1 cellular context compared by ENCODE assay signal in the genomic region with DNA sequence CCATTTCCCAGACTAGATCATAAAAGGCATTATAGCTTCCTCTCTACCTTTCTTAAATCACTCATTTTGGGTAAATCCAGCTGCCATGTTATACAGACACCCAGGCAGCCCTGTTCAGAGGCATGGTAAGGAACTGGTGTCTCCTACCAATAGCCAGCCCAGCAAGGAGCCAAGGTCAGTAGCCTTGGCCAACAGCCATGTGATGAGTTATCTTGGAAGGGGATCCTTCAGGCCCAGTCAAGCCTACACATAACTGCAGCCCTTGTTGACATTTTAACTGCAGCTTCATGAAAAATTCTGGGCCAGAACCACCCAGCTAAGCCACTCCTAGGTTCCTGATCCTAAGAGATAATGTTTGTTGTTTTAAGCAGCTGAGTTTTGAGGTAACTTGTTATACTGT.
A peak's percentile ranks its signal among the peaks of the same experiment; 100 is the strongest.
TF ChIP-seq lines count a peak whose summit lies in the region.

No MANE protein-coding gene starts in this region.

TF ChIP-seq in K562, 482 proteins besides CTCF, POLR2A, EP300 and RAD21 (continued from another document and continues in another):
- TF ChIP-seq, protein P1, sequence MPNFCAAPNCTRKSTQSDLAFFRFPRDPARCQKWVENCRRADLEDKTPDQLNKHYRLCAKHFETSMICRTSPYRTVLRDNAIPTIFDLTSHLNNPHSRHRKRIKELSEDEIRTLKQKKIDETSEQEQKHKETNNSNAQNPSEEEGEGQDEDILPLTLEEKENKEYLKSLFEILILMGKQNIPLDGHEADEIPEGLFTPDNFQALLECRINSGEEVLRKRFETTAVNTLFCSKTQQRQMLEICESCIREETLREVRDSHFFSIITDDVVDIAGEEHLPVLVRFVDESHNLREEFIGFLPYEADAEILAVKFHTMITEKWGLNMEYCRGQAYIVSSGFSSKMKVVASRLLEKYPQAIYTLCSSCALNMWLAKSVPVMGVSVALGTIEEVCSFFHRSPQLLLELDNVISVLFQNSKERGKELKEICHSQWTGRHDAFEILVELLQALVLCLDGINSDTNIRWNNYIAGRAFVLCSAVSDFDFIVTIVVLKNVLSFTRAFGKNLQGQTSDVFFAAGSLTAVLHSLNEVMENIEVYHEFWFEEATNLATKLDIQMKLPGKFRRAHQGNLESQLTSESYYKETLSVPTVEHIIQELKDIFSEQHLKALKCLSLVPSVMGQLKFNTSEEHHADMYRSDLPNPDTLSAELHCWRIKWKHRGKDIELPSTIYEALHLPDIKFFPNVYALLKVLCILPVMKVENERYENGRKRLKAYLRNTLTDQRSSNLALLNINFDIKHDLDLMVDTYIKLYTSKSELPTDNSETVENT (CRISPR knock-in tag; IDR thresholded peaks at IDR 0.05), result no peak
- TF ChIP-seq DDX20 (tag; IDR thresholded peaks at IDR 0.05; ENCODE audit: low read depth) (no peak), ETV1 (tag; conservative IDR thresholded peaks at IDR 0.05; ENCODE audit: low read depth) (no peak), NFE2 (IDR thresholded peaks at IDR 0.05; ENCODE audit: low read depth) (no peak), SAFB (IDR thresholded peaks at IDR 0.05; ENCODE audit: borderline replicate concordance, low read depth, low read length) (no peak), ZNF79 (CRISPR knock-in tag; IDR thresholded peaks at IDR 0.05; ENCODE audit: low read depth) (no peak), FOXA1 (IDR thresholded peaks at IDR 0.05; ENCODE audit: borderline replicate concordance) (no peak), ELF2 (CRISPR knock-in tag; IDR thresholded peaks at IDR 0.05) (no peak), CREB1 (IDR thresholded peaks at IDR 0.05) (no peak), CREB1 (CRISPR knock-in tag; IDR thresholded peaks at IDR 0.05) (no peak), KAT7 (CRISPR knock-in tag; IDR thresholded peaks at IDR 0.05; ENCODE audit: borderline replicate concordance) (no peak), YY1 (IDR thresholded peaks at IDR 0.05; ENCODE audit: borderline replicate concordance in 1 of 3, control insufficient read depth in 1 of 3, extremely low read depth in 1 of 3, insufficient read depth in 3 of 3, insufficient read length in 1 of 3, insufficient replicate concordance in 2 of 3, low read depth in 1 of 3, low read length in 2 of 3) (peak in 1 of 3 experiments; percentile 27), ZNF175 (CRISPR knock-in tag; IDR thresholded peaks at IDR 0.05; ENCODE audit: low read depth) (no peak), ZNF764 (CRISPR knock-in tag; IDR thresholded peaks at IDR 0.05; ENCODE audit: low read depth) (no peak), HNRNPUL1 (IDR thresholded peaks at IDR 0.05; ENCODE audit: low read length) (no peak), CBFA2T3 (IDR thresholded peaks at IDR 0.05) (peak; percentile 49; the same call in 1 of the 2 replicates), RHOXF2B (CRISPR knock-in tag; conservative IDR thresholded peaks at IDR 0.05) (no peak), SRSF3 (IDR thresholded peaks at IDR 0.05; ENCODE audit: insufficient read depth, low read length) (no peak), BRF1 (IDR thresholded peaks at IDR 0.05; ENCODE audit: borderline replicate concordance, extremely low read depth, insufficient read length) (no peak), STAG1 (CRISPR knock-in tag; IDR thresholded peaks at IDR 0.05; ENCODE audit: borderline replicate concordance) (no peak), MTF1 (CRISPR knock-in tag; IDR thresholded peaks at IDR 0.05; ENCODE audit: borderline replicate concordance) (no peak), GATAD2B (IDR thresholded peaks at IDR 0.05; ENCODE audit: borderline replicate concordance) (0 out of 2 replicates have a peak, but pooled peaks have one; percentile 39), POLR2AphosphoS5 (IDR thresholded peaks at IDR 0.05; ENCODE audit: control insufficient read depth, insufficient read depth, low read depth, low read length) (no peak), KLF1 (tag; IDR thresholded peaks at IDR 0.05) (no peak), ZNF232 (CRISPR knock-in tag; IDR thresholded peaks at IDR 0.05) (no peak), TFAM (CRISPR knock-in tag; conservative IDR thresholded peaks at IDR 0.05) (no peak), NFRKB (IDR thresholded peaks at IDR 0.05; ENCODE audit: low read depth) (no peak), MAFF (IDR thresholded peaks at IDR 0.05; ENCODE audit: low read length) (no peak)
- TF ChIP-seq, protein P2, sequence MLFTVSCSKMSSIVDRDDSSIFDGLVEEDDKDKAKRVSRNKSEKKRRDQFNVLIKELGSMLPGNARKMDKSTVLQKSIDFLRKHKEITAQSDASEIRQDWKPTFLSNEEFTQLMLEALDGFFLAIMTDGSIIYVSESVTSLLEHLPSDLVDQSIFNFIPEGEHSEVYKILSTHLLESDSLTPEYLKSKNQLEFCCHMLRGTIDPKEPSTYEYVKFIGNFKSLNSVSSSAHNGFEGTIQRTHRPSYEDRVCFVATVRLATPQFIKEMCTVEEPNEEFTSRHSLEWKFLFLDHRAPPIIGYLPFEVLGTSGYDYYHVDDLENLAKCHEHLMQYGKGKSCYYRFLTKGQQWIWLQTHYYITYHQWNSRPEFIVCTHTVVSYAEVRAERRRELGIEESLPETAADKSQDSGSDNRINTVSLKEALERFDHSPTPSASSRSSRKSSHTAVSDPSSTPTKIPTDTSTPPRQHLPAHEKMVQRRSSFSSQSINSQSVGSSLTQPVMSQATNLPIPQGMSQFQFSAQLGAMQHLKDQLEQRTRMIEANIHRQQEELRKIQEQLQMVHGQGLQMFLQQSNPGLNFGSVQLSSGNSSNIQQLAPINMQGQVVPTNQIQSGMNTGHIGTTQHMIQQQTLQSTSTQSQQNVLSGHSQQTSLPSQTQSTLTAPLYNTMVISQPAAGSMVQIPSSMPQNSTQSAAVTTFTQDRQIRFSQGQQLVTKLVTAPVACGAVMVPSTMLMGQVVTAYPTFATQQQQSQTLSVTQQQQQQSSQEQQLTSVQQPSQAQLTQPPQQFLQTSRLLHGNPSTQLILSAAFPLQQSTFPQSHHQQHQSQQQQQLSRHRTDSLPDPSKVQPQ (CRISPR knock-in tag; IDR thresholded peaks at IDR 0.05; ENCODE audit: borderline replicate concordance), result no peak
- TF ChIP-seq, protein P3, sequence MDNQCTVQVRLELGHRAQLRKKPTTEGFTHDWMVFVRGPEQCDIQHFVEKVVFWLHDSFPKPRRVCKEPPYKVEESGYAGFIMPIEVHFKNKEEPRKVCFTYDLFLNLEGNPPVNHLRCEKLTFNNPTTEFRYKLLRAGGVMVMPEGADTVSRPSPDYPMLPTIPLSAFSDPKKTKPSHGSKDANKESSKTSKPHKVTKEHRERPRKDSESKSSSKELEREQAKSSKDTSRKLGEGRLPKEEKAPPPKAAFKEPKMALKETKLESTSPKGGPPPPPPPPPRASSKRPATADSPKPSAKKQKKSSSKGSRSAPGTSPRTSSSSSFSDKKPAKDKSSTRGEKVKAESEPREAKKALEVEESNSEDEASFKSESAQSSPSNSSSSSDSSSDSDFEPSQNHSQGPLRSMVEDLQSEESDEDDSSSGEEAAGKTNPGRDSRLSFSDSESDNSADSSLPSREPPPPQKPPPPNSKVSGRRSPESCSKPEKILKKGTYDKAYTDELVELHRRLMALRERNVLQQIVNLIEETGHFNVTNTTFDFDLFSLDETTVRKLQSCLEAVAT (IDR thresholded peaks at IDR 0.05), result no peak
- TF ChIP-seq, protein P4, sequence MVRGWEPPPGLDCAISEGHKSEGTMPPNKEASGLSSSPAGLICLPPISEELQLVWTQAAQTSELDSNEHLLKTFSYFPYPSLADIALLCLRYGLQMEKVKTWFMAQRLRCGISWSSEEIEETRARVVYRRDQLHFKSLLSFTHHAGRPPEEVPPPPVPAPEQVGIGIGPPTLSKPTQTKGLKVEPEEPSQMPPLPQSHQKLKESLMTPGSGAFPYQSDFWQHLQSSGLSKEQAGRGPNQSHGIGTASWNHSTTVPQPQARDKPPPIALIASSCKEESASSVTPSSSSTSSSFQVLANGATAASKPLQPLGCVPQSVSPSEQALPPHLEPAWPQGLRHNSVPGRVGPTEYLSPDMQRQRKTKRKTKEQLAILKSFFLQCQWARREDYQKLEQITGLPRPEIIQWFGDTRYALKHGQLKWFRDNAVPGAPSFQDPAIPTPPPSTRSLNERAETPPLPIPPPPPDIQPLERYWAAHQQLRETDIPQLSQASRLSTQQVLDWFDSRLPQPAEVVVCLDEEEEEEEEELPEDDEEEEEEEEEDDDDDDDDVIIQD (CRISPR knock-in tag; IDR thresholded peaks at IDR 0.05), result no peak
- TF ChIP-seq, protein P5, sequence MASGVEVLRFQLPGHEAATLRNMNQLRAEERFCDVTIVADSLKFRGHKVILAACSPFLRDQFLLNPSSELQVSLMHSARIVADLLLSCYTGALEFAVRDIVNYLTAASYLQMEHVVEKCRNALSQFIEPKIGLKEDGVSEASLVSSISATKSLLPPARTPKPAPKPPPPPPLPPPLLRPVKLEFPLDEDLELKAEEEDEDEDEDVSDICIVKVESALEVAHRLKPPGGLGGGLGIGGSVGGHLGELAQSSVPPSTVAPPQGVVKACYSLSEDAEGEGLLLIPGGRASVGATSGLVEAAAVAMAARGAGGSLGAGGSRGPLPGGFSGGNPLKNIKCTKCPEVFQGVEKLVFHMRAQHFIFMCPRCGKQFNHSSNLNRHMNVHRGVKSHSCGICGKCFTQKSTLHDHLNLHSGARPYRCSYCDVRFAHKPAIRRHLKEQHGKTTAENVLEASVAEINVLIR (CRISPR knock-in tag; IDR thresholded peaks at IDR 0.05), result no peak
- TF ChIP-seq, protein P6, sequence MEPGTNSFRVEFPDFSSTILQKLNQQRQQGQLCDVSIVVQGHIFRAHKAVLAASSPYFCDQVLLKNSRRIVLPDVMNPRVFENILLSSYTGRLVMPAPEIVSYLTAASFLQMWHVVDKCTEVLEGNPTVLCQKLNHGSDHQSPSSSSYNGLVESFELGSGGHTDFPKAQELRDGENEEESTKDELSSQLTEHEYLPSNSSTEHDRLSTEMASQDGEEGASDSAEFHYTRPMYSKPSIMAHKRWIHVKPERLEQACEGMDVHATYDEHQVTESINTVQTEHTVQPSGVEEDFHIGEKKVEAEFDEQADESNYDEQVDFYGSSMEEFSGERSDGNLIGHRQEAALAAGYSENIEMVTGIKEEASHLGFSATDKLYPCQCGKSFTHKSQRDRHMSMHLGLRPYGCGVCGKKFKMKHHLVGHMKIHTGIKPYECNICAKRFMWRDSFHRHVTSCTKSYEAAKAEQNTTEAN (CRISPR knock-in tag; IDR thresholded peaks at IDR 0.05), result no peak
- TF ChIP-seq, protein P7, sequence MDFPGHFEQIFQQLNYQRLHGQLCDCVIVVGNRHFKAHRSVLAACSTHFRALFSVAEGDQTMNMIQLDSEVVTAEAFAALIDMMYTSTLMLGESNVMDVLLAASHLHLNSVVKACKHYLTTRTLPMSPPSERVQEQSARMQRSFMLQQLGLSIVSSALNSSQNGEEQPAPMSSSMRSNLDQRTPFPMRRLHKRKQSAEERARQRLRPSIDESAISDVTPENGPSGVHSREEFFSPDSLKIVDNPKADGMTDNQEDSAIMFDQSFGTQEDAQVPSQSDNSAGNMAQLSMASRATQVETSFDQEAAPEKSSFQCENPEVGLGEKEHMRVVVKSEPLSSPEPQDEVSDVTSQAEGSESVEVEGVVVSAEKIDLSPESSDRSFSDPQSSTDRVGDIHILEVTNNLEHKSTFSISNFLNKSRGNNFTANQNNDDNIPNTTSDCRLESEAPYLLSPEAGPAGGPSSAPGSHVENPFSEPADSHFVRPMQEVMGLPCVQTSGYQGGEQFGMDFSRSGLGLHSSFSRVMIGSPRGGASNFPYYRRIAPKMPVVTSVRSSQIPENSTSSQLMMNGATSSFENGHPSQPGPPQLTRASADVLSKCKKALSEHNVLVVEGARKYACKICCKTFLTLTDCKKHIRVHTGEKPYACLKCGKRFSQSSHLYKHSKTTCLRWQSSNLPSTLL (IDR thresholded peaks at IDR 0.05), result no peak
- TF ChIP-seq, protein P8, sequence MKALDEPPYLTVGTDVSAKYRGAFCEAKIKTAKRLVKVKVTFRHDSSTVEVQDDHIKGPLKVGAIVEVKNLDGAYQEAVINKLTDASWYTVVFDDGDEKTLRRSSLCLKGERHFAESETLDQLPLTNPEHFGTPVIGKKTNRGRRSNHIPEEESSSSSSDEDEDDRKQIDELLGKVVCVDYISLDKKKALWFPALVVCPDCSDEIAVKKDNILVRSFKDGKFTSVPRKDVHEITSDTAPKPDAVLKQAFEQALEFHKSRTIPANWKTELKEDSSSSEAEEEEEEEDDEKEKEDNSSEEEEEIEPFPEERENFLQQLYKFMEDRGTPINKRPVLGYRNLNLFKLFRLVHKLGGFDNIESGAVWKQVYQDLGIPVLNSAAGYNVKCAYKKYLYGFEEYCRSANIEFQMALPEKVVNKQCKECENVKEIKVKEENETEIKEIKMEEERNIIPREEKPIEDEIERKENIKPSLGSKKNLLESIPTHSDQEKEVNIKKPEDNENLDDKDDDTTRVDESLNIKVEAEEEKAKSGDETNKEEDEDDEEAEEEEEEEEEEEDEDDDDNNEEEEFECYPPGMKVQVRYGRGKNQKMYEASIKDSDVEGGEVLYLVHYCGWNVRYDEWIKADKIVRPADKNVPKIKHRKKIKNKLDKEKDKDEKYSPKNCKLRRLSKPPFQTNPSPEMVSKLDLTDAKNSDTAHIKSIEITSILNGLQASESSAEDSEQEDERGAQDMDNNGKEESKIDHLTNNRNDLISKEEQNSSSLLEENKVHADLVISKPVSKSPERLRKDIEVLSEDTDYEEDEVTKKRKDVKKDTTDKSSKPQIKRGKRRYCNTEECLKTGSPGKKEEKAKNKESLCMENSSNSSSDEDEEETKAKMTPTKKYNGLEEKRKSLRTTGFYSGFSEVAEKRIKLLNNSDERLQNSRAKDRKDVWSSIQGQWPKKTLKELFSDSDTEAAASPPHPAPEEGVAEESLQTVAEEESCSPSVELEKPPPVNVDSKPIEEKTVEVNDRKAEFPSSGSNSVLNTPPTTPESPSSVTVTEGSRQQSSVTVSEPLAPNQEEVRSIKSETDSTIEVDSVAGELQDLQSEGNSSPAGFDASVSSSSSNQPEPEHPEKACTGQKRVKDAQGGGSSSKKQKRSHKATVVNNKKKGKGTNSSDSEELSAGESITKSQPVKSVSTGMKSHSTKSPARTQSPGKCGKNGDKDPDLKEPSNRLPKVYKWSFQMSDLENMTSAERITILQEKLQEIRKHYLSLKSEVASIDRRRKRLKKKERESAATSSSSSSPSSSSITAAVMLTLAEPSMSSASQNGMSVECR (CRISPR knock-in tag; IDR thresholded peaks at IDR 0.05), result no peak
- TF ChIP-seq, protein P9, sequence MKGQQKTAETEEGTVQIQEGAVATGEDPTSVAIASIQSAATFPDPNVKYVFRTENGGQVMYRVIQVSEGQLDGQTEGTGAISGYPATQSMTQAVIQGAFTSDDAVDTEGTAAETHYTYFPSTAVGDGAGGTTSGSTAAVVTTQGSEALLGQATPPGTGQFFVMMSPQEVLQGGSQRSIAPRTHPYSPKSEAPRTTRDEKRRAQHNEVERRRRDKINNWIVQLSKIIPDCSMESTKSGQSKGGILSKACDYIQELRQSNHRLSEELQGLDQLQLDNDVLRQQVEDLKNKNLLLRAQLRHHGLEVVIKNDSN (CRISPR knock-in tag; IDR thresholded peaks at IDR 0.05), result no peak
